1 cellular context compared by ENCODE assay signal in genomic region chr22:46734830-46735453, GRCh38.
TF ChIP-seq lines count a peak whose summit lies in the region.

No MANE protein-coding gene starts in this region.

TF ChIP-seq in HepG2, 621 proteins besides CTCF, POLR2A, EP300 and RAD21 (continued from another document):
- TF ChIP-seq ZBTB33 (CRISPR knock-in tag; IDR thresholded peaks at IDR 0.05) (peak; percentile 80), FIP1L1 (IDR thresholded peaks at IDR 0.05; ENCODE audit: borderline replicate concordance, insufficient read depth, low read depth, low read length) (no peak), ZBTB38 (CRISPR knock-in tag; IDR thresholded peaks at IDR 0.05) (peak; percentile 45; the same call in 1 of the 2 replicates)
